Comparison of ENCODE assay signal across 13 cellular contexts in the genomic region with DNA sequence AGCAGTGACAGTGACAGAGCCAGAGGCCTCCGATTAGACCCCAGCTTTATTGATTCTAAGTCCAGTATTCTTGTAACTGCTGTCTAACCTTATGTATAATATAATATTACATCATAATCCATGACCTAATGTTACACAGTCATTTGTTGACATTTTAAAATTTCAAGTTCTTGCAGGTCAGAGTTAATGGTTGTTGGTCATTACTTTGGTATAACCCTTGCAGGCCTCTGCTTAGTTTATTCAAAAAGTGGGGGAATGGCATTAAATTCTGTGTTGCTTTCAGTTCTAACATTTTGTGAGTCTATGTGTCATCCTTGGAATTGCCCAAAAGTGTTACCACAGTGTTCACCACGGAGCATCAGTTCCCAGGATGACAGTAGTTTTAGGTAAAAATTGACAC.
A peak's percentile ranks its signal among the peaks of the same experiment; 100 is the strongest.
DNase-seq lines count a peak whose midpoint lies in the region; ATAC-seq and TF ChIP-seq lines count a peak whose summit lies in the region.
"Had no signal": no experiment of that assay in that cellular context is flagged by ENCODE, and none has a peak within 500 bp of the region (broad histone marks: within the 10 kb centered on the region; RNA-seq: fewer than 3 reads in every experiment).

No MANE protein-coding gene starts in this region.

- peak overlapping the region; percentile 65 for H3K4me2 ChIP-seq in OCI-LY1 (ENCODE audit: low read length)

- peak in 1 of 2 donors; percentile 2 for ATAC-seq in activated T-cell treated with anti-CD3 and anti-CD28 coated beads, Interleukin-2, amount 50 U/mL, for 4 hours
- ATAC-seq in stimulated activated effector memory CD8-positive, alpha-beta T cell treated with anti-CD3 and anti-CD28 coated beads, Interleukin-12 subunit alpha, Interleukin-12 subunit beta, amount 100 ng/mL, for 72 hours: no peak
- no peak for ATAC-seq in sciatic nerve

- H3K9ac ChIP-seq in OCI-LY1 (ENCODE audit: low read length): peak overlapping the region; percentile 68

- H3K4me3 ChIP-seq in OCI-LY1 (ENCODE audit: low read depth, low read length, poor library complexity, severe bottlenecking): peak overlapping the region; percentile 35
- no peak overlapping the region for H3K4me3 ChIP-seq in choroid plexus epithelial cell (ENCODE audit: low read depth, low read length)
- no peak overlapping the region for H3K4me3 ChIP-seq in transverse colon
- H3K4me3 ChIP-seq: pancreas had no signal

- peak overlapping the region; percentile 86 for H3K27ac Mint-ChIP-seq in stimulated activated effector memory CD8-positive, alpha-beta T cell treated with anti-CD3 and anti-CD28 coated beads, Interleukin-12 subunit alpha, Interleukin-12 subunit beta, amount 100 ng/mL, for 72 hours

- 70 to 71% methylated on average over 2 of the region's 2 CpGs for WGBS in transverse colon (ENCODE audit: low coverage in 1 of 2), 2 donors

- peaks cover 9% of the 10 kb centered on the region for H3K36me3 ChIP-seq in OCI-LY1 (ENCODE audit: insufficient read depth, low read length)
- H3K36me3 ChIP-seq in transverse colon: no peaks in the 10 kb centered on the region
- H3K36me3 ChIP-seq: pancreas had no signal

- no peak for TF ChIP-seq EP300 in transverse colon (IDR thresholded peaks at IDR 0.05; ENCODE audit: low read depth)

- no peaks in the 10 kb centered on the region for H4K20me1 ChIP-seq in OCI-LY1 (ENCODE audit: insufficient read depth, low read length)

- peak overlapping the region; percentile 96 for H3K27ac ChIP-seq in OCI-LY1 (ENCODE audit: low read depth, low read length, poor library complexity, severe bottlenecking)
- no peak overlapping the region for H3K27ac ChIP-seq in transverse colon

- H3K79me2 ChIP-seq in OCI-LY1 (ENCODE audit: insufficient read depth, low read length): no peaks in the 10 kb centered on the region

- TF ChIP-seq CTCF in OCI-LY1 (IDR thresholded peaks at IDR 0.05; ENCODE audit: low read length) (no peak), choroid plexus epithelial cell (conservative IDR thresholded peaks at IDR 0.05; ENCODE audit: low read depth, low read length) (no peak), transverse colon (IDR thresholded peaks at IDR 0.05) (no peak)

- peaks cover 2% of the 10 kb centered on the region for H3K36me3 Mint-ChIP-seq in activated T-cell treated with anti-CD3 and anti-CD28 coated beads, Interleukin-2, amount 50 U/mL, for 4 hours (ENCODE audit: insufficient read depth)
- peaks cover 13% of the 10 kb centered on the region for H3K36me3 Mint-ChIP-seq in stimulated activated effector memory CD8-positive, alpha-beta T cell treated with anti-CD3 and anti-CD28 coated beads, Interleukin-12 subunit alpha, Interleukin-12 subunit beta, amount 100 ng/mL, for 72 hours

- H3K4me1 Mint-ChIP-seq in activated T-cell treated with anti-CD3 and anti-CD28 coated beads, Interleukin-2, amount 50 U/mL, for 4 hours (ENCODE audit: low read depth): peaks cover 73% of the 10 kb centered on the region
- H3K4me1 Mint-ChIP-seq in stimulated activated effector memory CD8-positive, alpha-beta T cell treated with anti-CD3 and anti-CD28 coated beads, Interleukin-12 subunit alpha, Interleukin-12 subunit beta, amount 100 ng/mL, for 72 hours: peaks cover 67% of the 10 kb centered on the region

- H3K27me3 ChIP-seq in OCI-LY1 (ENCODE audit: insufficient read depth, low read length): no peaks in the 10 kb centered on the region
- no peaks in the 10 kb centered on the region for H3K27me3 ChIP-seq in transverse colon
- H3K27me3 ChIP-seq: pancreas had no signal

- no peak for TF ChIP-seq POLR2A in transverse colon (IDR thresholded peaks at IDR 0.05)

- DNase-seq in activated T-cell treated with anti-CD3 and anti-CD28 coated beads, Interleukin-2, amount 50 U/mL, for 4 hours: no peak
- DNase-seq in activated T-cell treated with anti-CD3 and anti-CD28 coated beads, Interleukin-2, amount 50 U/mL, for 1 hour: no peak
- DNase-seq in choroid plexus epithelial cell (ENCODE audit: low read depth) (peak; percentile 28), transverse colon (no peak), sciatic nerve (ENCODE audit: low spot score) (no peak), dermis blood vessel endothelial cell (no peak)
- no peak for DNase-seq in stimulated activated effector memory CD8-positive, alpha-beta T cell treated with anti-CD3 and anti-CD28 coated beads, Interleukin-12 subunit alpha, Interleukin-12 subunit beta, amount 100 ng/mL, for 72 hours (ENCODE audit: low spot score in 2 of 2)
- DNase-seq: caudate nucleus, EL, H7, NCI-H510A, pancreas had no signal

- H3K9me3 Mint-ChIP-seq in activated T-cell treated with anti-CD3 and anti-CD28 coated beads, Interleukin-2, amount 50 U/mL, for 4 hours: peaks cover 12% of the 10 kb centered on the region
- H3K9me3 Mint-ChIP-seq in stimulated activated effector memory CD8-positive, alpha-beta T cell treated with anti-CD3 and anti-CD28 coated beads, Interleukin-12 subunit alpha, Interleukin-12 subunit beta, amount 100 ng/mL, for 72 hours: no peaks in the 10 kb centered on the region

- intact Hi-C loops in transverse colon (cut with DNase I; ENCODE audit: low total_unique reads) (no loop called here), sciatic nerve (cut with DNase I) (no loop called here)

- H3F3A ChIP-seq in OCI-LY1 (ENCODE audit: insufficient read depth, low read length): peaks cover 17% of the 10 kb centered on the region; the same call in 1 of the 2 replicates

- no peaks in the 10 kb centered on the region for H3K9me2 ChIP-seq in OCI-LY1 (ENCODE audit: low read depth, low read length)

- H3K27me3 Mint-ChIP-seq in activated T-cell treated with anti-CD3 and anti-CD28 coated beads, Interleukin-2, amount 50 U/mL, for 4 hours (ENCODE audit: low read depth): no peaks in the 10 kb centered on the region

- H3K9me3 ChIP-seq in OCI-LY1 (ENCODE audit: low read length) (peaks cover 9% of the 10 kb centered on the region), transverse colon (peaks cover 5 to 8% of the 10 kb centered on the region in 2 donors)
- H3K9me3 ChIP-seq: pancreas had no signal

- in situ Hi-C loops in transverse colon (cut with MboI; ENCODE audit: low pct_ligation_motif_present in 1 of 4, low pct_unique_long_range_greater_than_20kb in 1 of 4, low sequenced_read_pairs in 3 of 4): no loop called here

- peak overlapping the region; percentile 64 for H3K4me3 Mint-ChIP-seq in activated T-cell treated with anti-CD3 and anti-CD28 coated beads, Interleukin-2, amount 50 U/mL, for 4 hours
- H3K4me3 Mint-ChIP-seq in stimulated activated effector memory CD8-positive, alpha-beta T cell treated with anti-CD3 and anti-CD28 coated beads, Interleukin-12 subunit alpha, Interleukin-12 subunit beta, amount 100 ng/mL, for 72 hours: peak overlapping the region; percentile 64

- no peak overlapping the region for H2AFZ ChIP-seq in OCI-LY1 (ENCODE audit: low read length)

- H3K4me1 ChIP-seq in OCI-LY1 (ENCODE audit: insufficient read depth, low read length, severe bottlenecking) (peaks cover 85% of the 10 kb centered on the region), transverse colon (peaks cover 0 to 9% (median 1%) of the 10 kb centered on the region in 4 donors)
